In the genomic region with DNA sequence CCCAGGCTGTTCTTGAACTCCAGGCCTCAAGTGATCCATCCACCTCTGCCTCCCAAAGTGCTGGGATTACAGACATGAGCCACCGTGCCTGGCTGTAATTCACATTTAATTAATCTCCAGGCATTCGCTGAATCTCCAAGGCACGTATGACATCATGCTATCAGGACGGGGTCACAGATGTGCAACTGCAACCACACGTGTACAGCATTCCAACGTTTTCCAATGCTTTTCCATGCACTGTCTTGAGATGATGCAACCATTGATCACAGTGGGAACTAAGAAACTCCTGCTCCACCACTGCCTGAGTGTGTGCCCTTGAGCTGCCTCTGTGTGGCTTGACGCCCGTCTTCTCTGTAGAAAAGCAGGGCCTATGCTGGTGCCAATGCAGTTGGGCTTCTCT, we compare ENCODE assay signal across 20 cellular contexts.
DNase-seq lines count a peak whose midpoint lies in the region; ATAC-seq and TF ChIP-seq lines count a peak whose summit lies in the region.
"Had no signal": no experiment of that assay in that cellular context is flagged by ENCODE, and none has a peak within 500 bp of the region (broad histone marks: within the 10 kb centered on the region; RNA-seq: fewer than 3 reads in every experiment).

No MANE protein-coding gene starts in this region.

- no peaks in the 10 kb centered on the region for H3K9me3 Mint-ChIP-seq in activated CD4-positive, alpha-beta T cell treated with anti-CD3 and anti-CD28 coated beads, Interleukin-2, amount 10 ng/mL, durations not matched to agents 24 days and 14 days
- H3K9me3 Mint-ChIP-seq in activated CD4-positive, alpha-beta T cell treated with anti-CD3 and anti-CD28 coated beads, Interleukin-2, amount 10 ng/mL, durations not matched to agents 7 days and 5 days, result no peaks in the 10 kb centered on the region
- H3K9me3 Mint-ChIP-seq in central memory CD8-positive, alpha-beta T cell, result no peaks in the 10 kb centered on the region

- DNase-seq in activated CD4-positive, alpha-beta T cell treated with anti-CD3 and anti-CD28 coated beads, Interleukin-2, amount 10 ng/mL, durations not matched to agents 24 days and 14 days, result no peak
- no peak for DNase-seq in activated CD4-positive, alpha-beta T cell treated with anti-CD3 and anti-CD28 coated beads, Interleukin-2, amount 10 ng/mL, durations not matched to agents 7 days and 5 days
- DNase-seq in GM23248 (peak; percentile 24), sciatic nerve (ENCODE audit: low spot score) (peak; percentile 14)
- DNase-seq in central memory CD8-positive, alpha-beta T cell (ENCODE audit: low spot score in 2 of 2), result no peak
- DNase-seq: 8988T, Caco-2, GDM1, GOT3, Karpas-422, NCI-H1048, NCI-H1436, NCI-H2029, NCI-H2171, NCI-H526 had no signal

- H4K20me1 ChIP-seq in GM23248 (ENCODE audit: insufficient read depth), result no peaks in the 10 kb centered on the region

- in situ Hi-C loops in GM23248 (cut with MboI), result loop anchor here (25.0 kb wide), 1 partner anchor 1063 kb away; no protein-coding TSS in a partner anchor

- H3F3A ChIP-seq in GM23248 (ENCODE audit: insufficient read depth), result 0 out of 2 replicates have a peak, but pooled peaks cover 6% of the 10 kb centered on the region

- H3K9ac ChIP-seq in GM23248, result no peak overlapping the region

- no peak overlapping the region for H3K4me3 Mint-ChIP-seq in activated CD4-positive, alpha-beta T cell treated with anti-CD3 and anti-CD28 coated beads, Interleukin-2, amount 10 ng/mL, durations not matched to agents 24 days and 14 days
- H3K4me3 Mint-ChIP-seq in activated CD4-positive, alpha-beta T cell treated with anti-CD3 and anti-CD28 coated beads, Interleukin-2, amount 10 ng/mL, durations not matched to agents 7 days and 5 days, result no peak overlapping the region
- peak overlapping the region; percentile 18 for H3K4me3 Mint-ChIP-seq in central memory CD8-positive, alpha-beta T cell
- H3K4me3 Mint-ChIP-seq: B cell had no signal

- H3K27me3 ChIP-seq in GM23248 (replicated peaks; ENCODE audit: insufficient read depth), result no peaks in the 10 kb centered on the region

- H3K9me2 ChIP-seq in GM23248 (ENCODE audit: insufficient read depth), result no peaks in the 10 kb centered on the region

- no peaks in the 10 kb centered on the region for H3K9me3 ChIP-seq in GM23248 (ENCODE audit: low read depth)
- H3K9me3 ChIP-seq: Caco-2 had no signal

- TF ChIP-seq POLR2A in GM18505 (IDR thresholded peaks at IDR 0.05; ENCODE audit: borderline replicate concordance, extremely low read depth, insufficient read depth, insufficient read length), result no peak

- CTCF ChIA-PET in activated CD4-positive, alpha-beta T cell treated with anti-CD3 and anti-CD28 coated beads, Interleukin-2, amount 10 ng/mL, durations not matched to agents 7 days and 5 days (lab: Charles Lee), result interaction anchor here (1.0 to 2.8 kb wide), 5 partner anchors 9 to 67 kb away, joined by 3 to 16 read pairs (median 4); no protein-coding TSS in a partner anchor

- no peaks in the 10 kb centered on the region for H3K36me3 ChIP-seq in GM23248 (ENCODE audit: low read depth)

- H3K4me1 ChIP-seq in GM23248 (ENCODE audit: insufficient read depth), result peaks cover 8% of the 10 kb centered on the region
- H3K4me1 ChIP-seq: Caco-2 had no signal

- WGBS in GM23248 (ENCODE audit: low coverage in 1 of 2, low lambda C conversion rate in 2 of 2, missing lambda C conversion rate in 2 of 2), 2 experiments, result 40 to 49% methylated on average over 8 of the region's 8 CpGs

- H3K4me3 ChIP-seq in GM23248, result no peak overlapping the region

- intact Hi-C loops in activated CD4-positive, alpha-beta T cell treated with anti-CD3 and anti-CD28 coated beads, Interleukin-2, amount 10 ng/mL, durations not matched to agents 24 days and 14 days (cut with micrococcal nuclease), result no loop called here
- intact Hi-C loops in sciatic nerve (cut with DNase I), result no loop called here

- POLR2A ChIA-PET in activated CD4-positive, alpha-beta T cell treated with anti-CD3 and anti-CD28 coated beads, Interleukin-2, amount 10 ng/mL, durations not matched to agents 7 days and 5 days (lab: Charles Lee), result no interaction called here

- H3K79me2 ChIP-seq in GM23248 (ENCODE audit: insufficient read depth), result no peaks in the 10 kb centered on the region

- H3K27ac ChIP-seq in GM23248, result no peak overlapping the region

- H3K27me3 Mint-ChIP-seq in activated CD4-positive, alpha-beta T cell treated with anti-CD3 and anti-CD28 coated beads, Interleukin-2, amount 10 ng/mL, durations not matched to agents 24 days and 14 days, result no peaks in the 10 kb centered on the region
- H3K27me3 Mint-ChIP-seq in activated CD4-positive, alpha-beta T cell treated with anti-CD3 and anti-CD28 coated beads, Interleukin-2, amount 10 ng/mL, durations not matched to agents 7 days and 5 days, result no peaks in the 10 kb centered on the region
- no peaks in the 10 kb centered on the region for H3K27me3 Mint-ChIP-seq in central memory CD8-positive, alpha-beta T cell

- peak overlapping the region; percentile 14 for H3K27ac Mint-ChIP-seq in activated CD4-positive, alpha-beta T cell treated with anti-CD3 and anti-CD28 coated beads, Interleukin-2, amount 10 ng/mL, durations not matched to agents 24 days and 14 days
- H3K27ac Mint-ChIP-seq in activated CD4-positive, alpha-beta T cell treated with anti-CD3 and anti-CD28 coated beads, Interleukin-2, amount 10 ng/mL, durations not matched to agents 7 days and 5 days, result no peak overlapping the region
- no peak overlapping the region for H3K27ac Mint-ChIP-seq in central memory CD8-positive, alpha-beta T cell (ENCODE audit: low read depth)
- H3K27ac Mint-ChIP-seq: B cell had no signal

- no peak for ATAC-seq in central memory CD8-positive, alpha-beta T cell (replicated peaks; ENCODE audit: extremely low read depth, poor library complexity, severe bottlenecking)
- ATAC-seq in sciatic nerve (no peak), GM18505 (IDR thresholded peaks at IDR 0.05; ENCODE audit: unreplicated experiment) (no peak), GM19463 (IDR thresholded peaks at IDR 0.05; ENCODE audit: unreplicated experiment) (no peak), GM21825 (IDR thresholded peaks at IDR 0.05; ENCODE audit: unreplicated experiment) (no peak)
- ATAC-seq: Right ventricle myocardium inferior had no signal

- H2AFZ ChIP-seq in GM23248, result no peak overlapping the region

- peaks cover 3% of the 10 kb centered on the region for H3K36me3 Mint-ChIP-seq in activated CD4-positive, alpha-beta T cell treated with anti-CD3 and anti-CD28 coated beads, Interleukin-2, amount 10 ng/mL, durations not matched to agents 24 days and 14 days (ENCODE audit: low read depth)
- no peaks in the 10 kb centered on the region for H3K36me3 Mint-ChIP-seq in activated CD4-positive, alpha-beta T cell treated with anti-CD3 and anti-CD28 coated beads, Interleukin-2, amount 10 ng/mL, durations not matched to agents 7 days and 5 days (ENCODE audit: low read depth)
- peaks cover 1% of the 10 kb centered on the region for H3K36me3 Mint-ChIP-seq in central memory CD8-positive, alpha-beta T cell (ENCODE audit: insufficient read depth)

- no peak overlapping the region for H3K4me2 ChIP-seq in GM23248 (ENCODE audit: unreplicated experiment)

- H3K4me1 Mint-ChIP-seq in activated CD4-positive, alpha-beta T cell treated with anti-CD3 and anti-CD28 coated beads, Interleukin-2, amount 10 ng/mL, durations not matched to agents 24 days and 14 days, result peaks cover 49% of the 10 kb centered on the region
- H3K4me1 Mint-ChIP-seq in activated CD4-positive, alpha-beta T cell treated with anti-CD3 and anti-CD28 coated beads, Interleukin-2, amount 10 ng/mL, durations not matched to agents 7 days and 5 days, result peaks cover 33% of the 10 kb centered on the region
- H3K4me1 Mint-ChIP-seq in central memory CD8-positive, alpha-beta T cell, result peaks cover 42% of the 10 kb centered on the region
- H3K4me1 Mint-ChIP-seq: B cell had no signal

Comparison
In these comparisons a context has a peak if more than half of its experiments do, and no peak if none do; other contexts are left out.
1. DNase-seq: peak in GM23248 (single experiment) and sciatic nerve (single experiment); none in activated CD4-positive, alpha-beta T cell treated with anti-CD3 and anti-CD28 coated beads, Interleukin-2, amount 10 ng/mL, durations not matched to agents 24 days and 14 days (single experiment), activated CD4-positive, alpha-beta T cell treated with anti-CD3 and anti-CD28 coated beads, Interleukin-2, amount 10 ng/mL, durations not matched to agents 7 days and 5 days (single experiment) and central memory CD8-positive, alpha-beta T cell (0 of 2).